Comparison of ENCODE assay signal across 1 cellular context in genomic region chrX:154373340-154374306, GRCh38.
TF ChIP-seq lines count a peak whose summit lies in the region.

No MANE protein-coding gene starts in this region.

TF ChIP-seq in K562, 482 proteins besides CTCF, POLR2A, EP300 and RAD21 (continued from another document):
- peak; percentile 41; the same call in 1 of the 2 replicates for TF ChIP-seq SMARCE1 (IDR thresholded peaks at IDR 0.05)
- no peak for TF ChIP-seq ZNF311 (CRISPR knock-in tag; IDR thresholded peaks at IDR 0.05)
- peak; percentile 78; the same call in 1 of the 2 replicates for TF ChIP-seq CTBP1 (IDR thresholded peaks at IDR 0.05; ENCODE audit: borderline replicate concordance)
- TF ChIP-seq ZNF282 (CRISPR knock-in tag; IDR thresholded peaks at IDR 0.05): 0 out of 2 replicates have a peak, but pooled peaks have one; percentile 48
- TF ChIP-seq NRF1 (conservative IDR thresholded peaks at IDR 0.05 in 1 of 2, IDR thresholded peaks at IDR 0.05 in 1 of 2): peak in 1 of 2 experiments; percentile 27; a peak in 2 of 4 replicates
- no peak for TF ChIP-seq PRMT5 (CRISPR knock-in tag; IDR thresholded peaks at IDR 0.05)
- TF ChIP-seq MEF2A (IDR thresholded peaks at IDR 0.05; ENCODE audit: control insufficient read depth, low read depth, low read length): no peak
- no peak for TF ChIP-seq ILF3 (IDR thresholded peaks at IDR 0.05; ENCODE audit: borderline replicate concordance)
- peak; percentile 38; the same call in 1 of the 2 replicates for TF ChIP-seq SMC3 (conservative IDR thresholded peaks at IDR 0.05; ENCODE audit: insufficient read depth, low read depth, low read length)
- 0 out of 4 replicates have a peak, but pooled peaks of 1 of the 2 experiments have one; percentile 20 for TF ChIP-seq FOXK2 (conservative IDR thresholded peaks at IDR 0.05 in 1 of 2, IDR thresholded peaks at IDR 0.05 in 1 of 2; ENCODE audit: low read depth in 2 of 2)
- no peak for TF ChIP-seq ZNF609 (CRISPR knock-in tag; IDR thresholded peaks at IDR 0.05; ENCODE audit: borderline replicate concordance)
- no peak for TF ChIP-seq MAZ (CRISPR knock-in tag; conservative IDR thresholded peaks at IDR 0.05 in 1 of 2, IDR thresholded peaks at IDR 0.05 in 1 of 2)
- no peak for TF ChIP-seq REST (CRISPR knock-in tag; IDR thresholded peaks at IDR 0.05; ENCODE audit: low read depth)
- TF ChIP-seq FOXO4 (CRISPR knock-in tag; IDR thresholded peaks at IDR 0.05): no peak
- TF ChIP-seq SOX6 (IDR thresholded peaks at IDR 0.05): no peak
- TF ChIP-seq DMBX1 (CRISPR knock-in tag; IDR thresholded peaks at IDR 0.05; ENCODE audit: borderline replicate concordance): no peak
- TF ChIP-seq ZBTB7A (IDR thresholded peaks at IDR 0.05; ENCODE audit: borderline replicate concordance, control insufficient read depth, low read depth, low read length): peak; percentile 44; the same call in 1 of the 2 replicates
- TF ChIP-seq HDAC1 (IDR thresholded peaks at IDR 0.05): 0 out of 4 replicates have a peak, but pooled peaks of 1 of the 2 experiments have one; percentile 23
- TF ChIP-seq CREB1 (IDR thresholded peaks at IDR 0.05): no peak
- no peak for TF ChIP-seq CREB1 (CRISPR knock-in tag; IDR thresholded peaks at IDR 0.05)
- TF ChIP-seq HMGN3 (IDR thresholded peaks at IDR 0.05; ENCODE audit: borderline replicate concordance, extremely low read depth, insufficient read length, low read depth, low read length): no peak
- peak; percentile 36; the same call in 1 of the 2 replicates for TF ChIP-seq CREM (IDR thresholded peaks at IDR 0.05; ENCODE audit: low read depth)
- TF ChIP-seq PKNOX1 (IDR thresholded peaks at IDR 0.05): no peak
- no peak for TF ChIP-seq ZSCAN32 (CRISPR knock-in tag; IDR thresholded peaks at IDR 0.05)
- TF ChIP-seq ZKSCAN1 (IDR thresholded peaks at IDR 0.05; ENCODE audit: low read depth, low read length): no peak
- no peak for TF ChIP-seq NR2C2 (CRISPR knock-in tag; IDR thresholded peaks at IDR 0.05)
- no peak for TF ChIP-seq NR2C2 (tag; IDR thresholded peaks at IDR 0.05)
- no peak for TF ChIP-seq HEY1 (CRISPR knock-in tag; IDR thresholded peaks at IDR 0.05; ENCODE audit: borderline replicate concordance)
- TF ChIP-seq NR4A1 (CRISPR knock-in tag; IDR thresholded peaks at IDR 0.05): no peak
- TF ChIP-seq NR4A1 (tag; IDR thresholded peaks at IDR 0.05): no peak
- TF ChIP-seq DPF2 (IDR thresholded peaks at IDR 0.05): no peak
- 0 out of 4 replicates have a peak, but pooled peaks of 1 of the 2 experiments have one; percentile 41 for TF ChIP-seq UBTF (IDR thresholded peaks at IDR 0.05; ENCODE audit: borderline replicate concordance in 1 of 2, low read depth in 2 of 2, low read length in 2 of 2)
